Comparison of ENCODE assay signal across 8 cellular contexts in the genomic region with DNA sequence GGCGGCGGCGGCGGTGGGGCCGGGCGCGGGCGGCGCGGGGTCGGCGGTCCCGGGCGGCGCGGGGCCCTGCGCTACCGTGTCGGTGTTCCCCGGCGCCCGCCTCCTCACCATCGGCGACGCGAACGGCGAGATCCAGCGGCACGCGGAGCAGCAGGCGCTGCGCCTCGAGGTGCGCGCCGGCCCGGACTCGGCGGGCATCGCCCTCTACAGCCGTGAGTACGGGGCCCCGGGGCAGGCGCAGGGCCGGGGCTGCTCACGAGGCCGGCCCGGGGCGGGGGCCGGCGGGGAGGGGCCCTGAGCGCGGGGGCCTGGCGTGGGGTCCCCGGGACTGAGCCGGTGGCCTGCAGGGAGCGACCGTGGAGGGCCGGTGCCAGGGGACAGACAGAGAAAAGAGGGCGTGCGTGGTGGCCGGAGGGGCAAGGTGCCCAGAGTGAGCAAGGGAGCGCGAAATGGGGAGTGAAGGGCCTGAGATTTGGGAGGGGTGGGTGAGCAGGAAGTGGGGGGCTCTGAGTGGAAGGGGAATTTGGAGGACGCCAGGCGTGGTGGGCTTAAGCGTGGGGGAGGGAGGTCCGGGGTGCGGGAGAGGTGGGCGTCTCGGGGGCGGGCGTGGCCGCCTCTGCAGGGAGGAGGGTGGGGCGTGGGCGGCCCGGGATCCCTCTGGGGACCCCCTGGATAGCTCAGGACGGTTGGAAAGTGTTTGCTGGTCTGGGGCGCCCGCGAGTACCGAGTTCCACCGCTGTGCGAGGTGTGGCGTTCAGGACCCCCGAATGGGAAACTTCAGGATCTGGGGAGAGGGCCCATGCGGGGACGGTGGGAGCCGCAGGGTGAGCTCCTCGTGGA. TPM values are rescaled to one million over a fixed set of nuclear protein-coding genes. Genes with fewer than 3 reads are reported as not detected.
A peak's percentile ranks its signal among the peaks of the same experiment; 100 is the strongest.
DNase-seq lines count a peak whose midpoint lies in the region; ATAC-seq and TF ChIP-seq lines count a peak whose summit lies in the region.

No MANE protein-coding gene starts in this region.

- H3K4me1 ChIP-seq in uterus: peaks cover 0 to 12% of the 10 kb centered on the region in 2 donors

- H3K27ac Mint-ChIP-seq in neural crest cell (ENCODE audit: unreplicated experiment): peak overlapping the region; percentile 83

- H3K9me3 Mint-ChIP-seq in neural crest cell: no peaks in the 10 kb centered on the region

- H3K36me3 Mint-ChIP-seq in neural crest cell (ENCODE audit: low read depth): no peaks in the 10 kb centered on the region

- no peak for TF ChIP-seq POLR2A in uterus (IDR thresholded peaks at IDR 0.05)

- H3K4me3 Mint-ChIP-seq in neural crest cell: peak overlapping the region; percentile 90

- peaks cover 41% of the 10 kb centered on the region for H3K4me1 Mint-ChIP-seq in neural crest cell

- no peak for TF ChIP-seq CTCF in AG09309 (IDR thresholded peaks at IDR 0.05; ENCODE audit: control insufficient read depth, insufficient read depth, low read depth, low read length, missing control alignments)
- peak; percentile 1 for TF ChIP-seq CTCF in fibroblast of mammary gland (conservative IDR thresholded peaks at IDR 0.05; ENCODE audit: control insufficient read depth, insufficient read depth, low read depth, low read length)
- peak; percentile 50 for TF ChIP-seq CTCF in neural crest cell (conservative IDR thresholded peaks at IDR 0.05)
- TF ChIP-seq CTCF in uterus (IDR thresholded peaks at IDR 0.05): peak in 1 of 4 experiments; percentile 3

- peak; percentile 11 for ATAC-seq in GM19324 (IDR thresholded peaks at IDR 0.05; ENCODE audit: low FRiP score, unreplicated experiment)

- peak overlapping the region; percentile 69 for H3K4me3 ChIP-seq in AG09309 (ENCODE audit: control insufficient read depth, low read depth, low read length)
- H3K4me3 ChIP-seq in Jurkat, Clone E6-1 (ENCODE audit: low read length): peak overlapping the region; percentile 85
- H3K4me3 ChIP-seq in fibroblast of mammary gland (ENCODE audit: control insufficient read depth, low read depth, low read length): peak overlapping the region; percentile 89
- H3K4me3 ChIP-seq in uterus: peak overlapping the region; percentile 66 to 87

- H3K27me3 Mint-ChIP-seq in neural crest cell (ENCODE audit: low read depth): no peaks in the 10 kb centered on the region

- intact Hi-C loops in uterus (cut with DNase I; ENCODE audit: low total_unique reads): no loop called here

- H3K27ac ChIP-seq in uterus: peak overlapping the region; percentile 84 to 87

- DNase-seq in AG09309 (ENCODE audit: low read depth) (no peak), activated T-cell treated with anti-CD3 and anti-CD28 coated beads for 48 hours (ENCODE audit: low read depth) (peak; percentile 38), fibroblast of mammary gland (ENCODE audit: low read depth) (no peak), neural crest cell (ENCODE audit: low read depth, low spot score) (no peak), uterus (peak; percentile 62 to 66), NCI-H524 treated with DMSO at 0.1 percent for 48 hours (lab: John Stamatoyannopoulos, UW) (no peak)
- DNase-seq in Jurkat, Clone E6-1 (ENCODE audit: low read depth, low spot score): no peak

- no peaks in the 10 kb centered on the region for H3K36me3 ChIP-seq in uterus

- no peaks in the 10 kb centered on the region for H3K27me3 ChIP-seq in uterus

- no peaks in the 10 kb centered on the region for H3K9me3 ChIP-seq in uterus

RNA-seq across cellular contexts. Expression of a gene that starts 0.6 kb away (rescaled TPM):
- polyA plus RNA-seq in Jurkat, Clone E6-1 (2012; ENCODE audit: insufficient read depth, insufficient read length): 74.3 TPM
- total RNA-seq in neural crest cell: 99.6 and 106 TPM in 2 replicates
- 10 to 100 TPM in 2 of 4 donors, 1 to 10 TPM in 2; 6.4 to 50.4 (median 18.7) TPM for total RNA-seq in uterus

RNA-seq across cellular contexts. Expression of a gene that starts 23.7 kb away (rescaled TPM):
- not detected for polyA plus RNA-seq in Jurkat, Clone E6-1 (2012; ENCODE audit: insufficient read depth, insufficient read length)
- total RNA-seq in neural crest cell: not detected in 2 replicates
- total RNA-seq in uterus: 10 to 100 TPM in 1 of 4 donors, 1 to 10 TPM in 1, not detected in 2; 2.7 to 25.9 TPM

RNA-seq across cellular contexts. Expression of a gene that starts 35.9 kb away (rescaled TPM):
- polyA plus RNA-seq in Jurkat, Clone E6-1 (2012; ENCODE audit: insufficient read depth, insufficient read length): 16.4 TPM
- total RNA-seq in neural crest cell (27.9 and 30.9 TPM in 2 replicates), uterus (10 to 100 TPM in 3 of 4 donors, 1 to 10 TPM in 1; 7.2 to 57.0 (median 27.2) TPM)

RNA-seq across cellular contexts. Expression of a gene that starts 56.5 kb away (rescaled TPM):
- 32.6 TPM for polyA plus RNA-seq in Jurkat, Clone E6-1 (2012; ENCODE audit: insufficient read depth, insufficient read length)
- total RNA-seq in neural crest cell (19.8 and 22.0 TPM in 2 replicates), uterus (100 to 1,000 TPM in 1 of 4 donors, 10 to 100 TPM in 3; 40.5 to 100 (median 71.0) TPM)

RNA-seq across cellular contexts. Expression of a gene that starts 56.7 kb away (rescaled TPM):
- 26.0 TPM for polyA plus RNA-seq in Jurkat, Clone E6-1 (2012; ENCODE audit: insufficient read depth, insufficient read length)
- total RNA-seq in neural crest cell (28.0 and 30.1 TPM in 2 replicates), uterus (10 to 100 TPM in 3 of 4 donors, 1 to 10 TPM in 1; 7.6 to 40.5 (median 28.5) TPM)

Comparison
In these comparisons a context has a peak if more than half of its experiments do, and no peak if none do; other contexts are left out.
1. DNase-seq: peak in activated T-cell treated with anti-CD3 and anti-CD28 coated beads for 48 hours (single experiment) and uterus (2 of 2); none in AG09309 (single experiment), Jurkat, Clone E6-1 (single experiment), fibroblast of mammary gland (single experiment), neural crest cell (single experiment) and NCI-H524 treated with DMSO at 0.1 percent for 48 hours (single experiment).
2. Peak in every context shown above with its lines, with median percentiles within 50 percentile points of each other: H3K4me3 ChIP-seq.